Comparison of ENCODE assay signal across 9 cellular contexts in the genomic region with DNA sequence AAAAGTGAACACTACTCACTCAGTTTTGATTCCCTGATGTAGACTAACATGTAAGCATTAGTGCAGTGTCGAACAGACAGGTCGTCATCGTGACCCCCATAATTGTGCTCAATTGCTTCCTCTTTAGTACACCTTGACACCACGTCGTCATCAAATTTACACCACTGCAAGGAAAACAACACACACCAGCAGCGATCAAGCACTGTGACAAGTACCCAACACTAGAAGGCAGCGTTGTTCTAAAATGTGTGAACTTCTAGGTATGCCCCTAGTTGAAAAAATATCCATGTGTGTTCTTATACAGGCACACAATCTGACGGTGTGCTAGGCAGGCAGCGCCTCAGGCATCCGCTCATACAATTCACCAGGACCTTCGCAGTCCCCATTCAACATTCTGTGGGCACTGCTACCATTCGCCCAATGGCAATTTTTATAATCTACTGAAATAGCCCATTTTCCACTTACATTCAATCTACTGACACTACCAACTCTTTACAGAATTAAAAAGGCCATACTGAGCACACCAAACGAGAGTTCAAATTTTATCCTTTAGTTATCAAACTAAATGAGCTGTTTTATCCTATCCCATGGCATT. TPM values are rescaled to one million over a fixed set of nuclear protein-coding genes. Genes with fewer than 3 reads are reported as not detected.
DNase-seq lines count a peak whose midpoint lies in the region; ATAC-seq, FAIRE-seq and TF ChIP-seq lines count a peak whose summit lies in the region.
"Had no signal": no experiment of that assay in that cellular context is flagged by ENCODE, and none has a peak within 500 bp of the region (broad histone marks: within the 10 kb centered on the region; RNA-seq: fewer than 3 reads in every experiment).

No MANE protein-coding gene starts in this region.

- TF ChIP-seq CTCF in kidney (IDR thresholded peaks at IDR 0.05; ENCODE audit: borderline replicate concordance, extremely low read depth, insufficient read depth) (peak; percentile 30), omental fat pad (IDR thresholded peaks at IDR 0.05) (no peak)

- H3K4me3 ChIP-seq in kidney (ENCODE audit: low read length in 2 of 2): no peak overlapping the region

- H3K36me3 Mint-ChIP-seq in T-cell: peaks cover 71% of the 10 kb centered on the region

- no peaks in the 10 kb centered on the region for H3K4me1 ChIP-seq in kidney (ENCODE audit: control insufficient read depth in 1 of 2, insufficient read depth in 1 of 2, low read depth in 1 of 2, low read length in 2 of 2)
- H3K4me1 ChIP-seq: parathyroid adenoma had no signal

- peaks cover 51 to 59% of the 10 kb centered on the region in 2 donors for H3K36me3 ChIP-seq in kidney (ENCODE audit: control insufficient read depth in 1 of 2, insufficient read depth in 2 of 2, low read length in 2 of 2)

- no peak overlapping the region for H3K9ac ChIP-seq in kidney (ENCODE audit: low read length in 2 of 2)
- H3K9ac ChIP-seq: parathyroid adenoma had no signal

- no peak overlapping the region for H3K27ac Mint-ChIP-seq in T-cell

- ATAC-seq in T-cell (replicated peaks in 1 of 4) (peak in 3 of 4 experiments; percentile 45 to 60 (median 48)), omental fat pad (ENCODE audit: low FRiP score) (no peak), HG03469 (IDR thresholded peaks at IDR 0.05; ENCODE audit: unreplicated experiment) (no peak), GM21717 (IDR thresholded peaks at IDR 0.05; ENCODE audit: unreplicated experiment) (no peak)

- POLR2A ChIA-PET in T-cell (lab: Charles Lee): no interaction called here

- intact Hi-C loops in kidney (cut with DNase I): no loop called here

- FAIRE-seq in HTR-8/SVneo (lab: Jason Lieb, UNC) (no peak), kidney (lab: Jason Lieb, UNC) (no peak)

- DNase-seq in DMS53 treated with DMSO at 0.1 percent for 48 hours (lab: John Stamatoyannopoulos, UW; ENCODE audit: unreplicated experiment) (peak; percentile 2), HTR-8/SVneo (ENCODE audit: insufficient read length, low spot score) (peak; percentile 33), T-cell (no peak), kidney (no peak), omental fat pad (ENCODE audit: low spot score) (no peak)
- no peak for DNase-seq in activated CD4-positive, alpha-beta T cell treated with anti-CD3 and anti-CD28 coated beads, Interleukin-2, amount 50 U/mL, for 4 hours

- H3K4me3 Mint-ChIP-seq in T-cell: no peak overlapping the region

- H3K9me3 ChIP-seq in kidney (ENCODE audit: control insufficient read depth in 1 of 2, low read length in 2 of 2): no peaks in the 10 kb centered on the region

- no peaks in the 10 kb centered on the region for H3K9me3 Mint-ChIP-seq in T-cell

- CTCF ChIA-PET in T-cell (lab: Charles Lee): interaction anchor here in 1 of 2 donors (0.6 to 1.2 kb wide), 3 partner anchors 31 to 229 kb away, joined by 3 to 7 read pairs (median 3); no protein-coding TSS in a partner anchor

- H3K27me3 Mint-ChIP-seq in T-cell: no peaks in the 10 kb centered on the region

- no peak overlapping the region for H3K27ac ChIP-seq in kidney (ENCODE audit: low read depth in 2 of 2, low read length in 2 of 2)
- H3K27ac ChIP-seq: parathyroid adenoma had no signal

- H3K4me1 Mint-ChIP-seq in T-cell: peaks cover 10 to 16% (median 16%) of the 10 kb centered on the region in 3 donors

RNA-seq across cellular contexts. Expression of a gene that starts 23.1 kb away (rescaled TPM):
- total RNA-seq in T-cell: not detected
- total RNA-seq in kidney: not detected
- polyA plus RNA-seq in kidney (ENCODE audit: insufficient read depth, low read depth, low replicate concordance): not detected
- not detected for total RNA-seq in omental fat pad

RNA-seq across cellular contexts. Expression of a gene that starts 36.5 kb away (rescaled TPM):
- total RNA-seq in T-cell (10 to 100 TPM; 32.9 to 44.3 (median 41.8) TPM), kidney (134 TPM), omental fat pad (100 to 1,000 TPM in 3 of 4 donors, 10 to 100 TPM in 1; 89.3 to 135 (median 124) TPM)
- 130 TPM for polyA plus RNA-seq in kidney (ENCODE audit: insufficient read depth, low read depth, low replicate concordance)

RNA-seq across cellular contexts. Expression of a gene that starts 58.4 kb away (rescaled TPM):
- 100 to 1,000 TPM; 159 to 261 (median 169) TPM for total RNA-seq in T-cell
- total RNA-seq in kidney: 92.0 TPM
- polyA plus RNA-seq in kidney (ENCODE audit: insufficient read depth, low read depth, low replicate concordance): 26.7 TPM
- 100 to 1,000 TPM in 2 of 4 donors, 10 to 100 TPM in 2; 71.2 to 138 (median 97.0) TPM for total RNA-seq in omental fat pad

Comparison
In these comparisons a context has a peak if more than half of its experiments do, and no peak if none do; other contexts are left out.
1. DNase-seq: peak in DMS53 treated with DMSO at 0.1 percent for 48 hours (single experiment) and HTR-8/SVneo (single experiment); none in T-cell (0 of 34), kidney (single experiment), omental fat pad (single experiment) and activated CD4-positive, alpha-beta T cell treated with anti-CD3 and anti-CD28 coated beads, Interleukin-2, amount 50 U/mL, for 4 hours (0 of 2).
2. ATAC-seq: peak in T-cell (3 of 4); none in omental fat pad (single experiment), HG03469 (single experiment) and GM21717 (single experiment).